12 cellular contexts compared by ENCODE assay signal in genomic region chr13:33722216-33722900, GRCh38.
DNase-seq lines count a peak whose midpoint lies in the region; ATAC-seq lines count a peak whose summit lies in the region.
"Had no signal": no experiment of that assay in that cellular context is flagged by ENCODE, and none has a peak within 500 bp of the region (broad histone marks: within the 10 kb centered on the region; RNA-seq: fewer than 3 reads in every experiment).

No MANE protein-coding gene starts in this region.

- H3K9me3 ChIP-seq in CD4-positive, CD25-positive, alpha-beta regulatory T cell (ENCODE audit: control insufficient read depth in 2 of 2, low read length in 2 of 2) = no peaks in the 10 kb centered on the region
- no peaks in the 10 kb centered on the region for H3K9me3 ChIP-seq in muscle layer of colon (ENCODE audit: low read length)

- intact Hi-C loops in activated T-helper 1 cell treated with anti-CD3 and anti-CD28 coated beads, Interleukin-12 subunit alpha, Interleukin-12 subunit beta, Interleukin-2, Interleukin-4 antibody, amounts not matched to agents 30 ng/mL and 10 ng/mL and 1 ng/mL, durations not matched to agents 14 hours and 24 hours and 36 hours (cut with micrococcal nuclease) = loop anchor here (5.0 to 10.0 kb wide), 5 partner anchors 535 to 1440 kb away; no protein-coding TSS in a partner anchor

- H3K9me3 Mint-ChIP-seq in CD4-positive, CD25-positive, alpha-beta regulatory T cell = peaks cover 0 to 2% (median 0%) of the 10 kb centered on the region in 7 donors
- peaks cover 4% of the 10 kb centered on the region for H3K9me3 Mint-ChIP-seq in activated T-helper 1 cell treated with anti-CD3 and anti-CD28 coated beads, Interleukin-12 subunit alpha, Interleukin-12 subunit beta, Interleukin-2, Interleukin-4 antibody, amounts not matched to agents 30 ng/mL and 10 ng/mL and 1 ng/mL, durations not matched to agents 14 hours and 24 hours and 36 hours
- no peaks in the 10 kb centered on the region for H3K9me3 Mint-ChIP-seq in immature natural killer cell

- H3K4me3 ChIP-seq in CD4-positive, CD25-positive, alpha-beta regulatory T cell (ENCODE audit: low read depth, low read length) = peak overlapping the region; percentile 60
- no peak overlapping the region for H3K4me3 ChIP-seq in muscle layer of colon (ENCODE audit: low read depth in 1 of 2, low read length in 2 of 2)

- DNase-seq in CD4-positive, CD25-positive, alpha-beta regulatory T cell = peak in 2 of 3 donors; percentile 3 to 42
- DNase-seq in activated T-helper 1 cell treated with anti-CD3 and anti-CD28 coated beads, Interleukin-12 subunit alpha, Interleukin-12 subunit beta, Interleukin-2, Interleukin-4 antibody, amounts not matched to agents 30 ng/mL and 10 ng/mL and 1 ng/mL, durations not matched to agents 14 hours and 24 hours and 36 hours (ENCODE audit: low spot score) = no peak
- DNase-seq in immature natural killer cell (no peak), NCI-H82 (lab: John Stamatoyannopoulos, UW) (no peak), HuH-7.5 (ENCODE audit: low spot score) (no peak)
- DNase-seq: activated CD8-positive, alpha-beta memory T cell treated with anti-CD3 and anti-CD28 coated beads, Interleukin-2, amount 50 U/mL, for 4 hours; NCI-H2171; stimulated activated CD4-positive, alpha-beta T cell treated with anti-CD3 and anti-CD28 coated beads, Interleukin-4, amount 100 ng/mL, for 1 hour had no signal

- H3K36me3 Mint-ChIP-seq in CD4-positive, CD25-positive, alpha-beta regulatory T cell = no peaks in the 10 kb centered on the region
- H3K36me3 Mint-ChIP-seq in activated T-helper 1 cell treated with anti-CD3 and anti-CD28 coated beads, Interleukin-12 subunit alpha, Interleukin-12 subunit beta, Interleukin-2, Interleukin-4 antibody, amounts not matched to agents 30 ng/mL and 10 ng/mL and 1 ng/mL, durations not matched to agents 14 hours and 24 hours and 36 hours (ENCODE audit: low read depth) = no peaks in the 10 kb centered on the region
- no peaks in the 10 kb centered on the region for H3K36me3 Mint-ChIP-seq in immature natural killer cell

- H3K27me3 ChIP-seq in CD4-positive, CD25-positive, alpha-beta regulatory T cell (ENCODE audit: control insufficient read depth, insufficient read depth, low read length) = no peaks in the 10 kb centered on the region
- H3K27me3 ChIP-seq in muscle layer of colon (ENCODE audit: control insufficient read depth in 1 of 2, insufficient read depth in 2 of 2, low read length in 2 of 2) = no peaks in the 10 kb centered on the region

- H3K36me3 ChIP-seq in CD4-positive, CD25-positive, alpha-beta regulatory T cell (ENCODE audit: control insufficient read depth, insufficient read depth, low read length) = no peaks in the 10 kb centered on the region
- H3K36me3 ChIP-seq in muscle layer of colon (ENCODE audit: insufficient read depth, low read length) = no peaks in the 10 kb centered on the region

- no peak overlapping the region for H3K9ac ChIP-seq in muscle layer of colon (ENCODE audit: low read length)

- peak overlapping the region; percentile 42 for H3K27ac ChIP-seq in CD4-positive, CD25-positive, alpha-beta regulatory T cell (ENCODE audit: insufficient read depth, low read length, poor library complexity, severe bottlenecking)
- peak overlapping the region; percentile 40 for H3K27ac ChIP-seq in muscle layer of colon (ENCODE audit: low read depth, low read length)

- peaks cover 15 to 26% (median 21%) of the 10 kb centered on the region in 4 donors for H3K4me1 Mint-ChIP-seq in CD4-positive, CD25-positive, alpha-beta regulatory T cell
- H3K4me1 Mint-ChIP-seq in activated T-helper 1 cell treated with anti-CD3 and anti-CD28 coated beads, Interleukin-12 subunit alpha, Interleukin-12 subunit beta, Interleukin-2, Interleukin-4 antibody, amounts not matched to agents 30 ng/mL and 10 ng/mL and 1 ng/mL, durations not matched to agents 14 hours and 24 hours and 36 hours (ENCODE audit: low read depth) = peaks cover 37% of the 10 kb centered on the region
- peaks cover 13 to 20% of the 10 kb centered on the region in 2 donors for H3K4me1 Mint-ChIP-seq in immature natural killer cell

- peak overlapping the region; percentile 4 to 37 (median 22) for H3K4me3 Mint-ChIP-seq in CD4-positive, CD25-positive, alpha-beta regulatory T cell
- peak overlapping the region; percentile 37 for H3K4me3 Mint-ChIP-seq in activated T-helper 1 cell treated with anti-CD3 and anti-CD28 coated beads, Interleukin-12 subunit alpha, Interleukin-12 subunit beta, Interleukin-2, Interleukin-4 antibody, amounts not matched to agents 30 ng/mL and 10 ng/mL and 1 ng/mL, durations not matched to agents 14 hours and 24 hours and 36 hours
- peak overlapping the region in 2 of 5 donors; percentile 28 to 68 for H3K4me3 Mint-ChIP-seq in immature natural killer cell

- H3K27me3 Mint-ChIP-seq in CD4-positive, CD25-positive, alpha-beta regulatory T cell = no peaks in the 10 kb centered on the region
- H3K27me3 Mint-ChIP-seq in activated T-helper 1 cell treated with anti-CD3 and anti-CD28 coated beads, Interleukin-12 subunit alpha, Interleukin-12 subunit beta, Interleukin-2, Interleukin-4 antibody, amounts not matched to agents 30 ng/mL and 10 ng/mL and 1 ng/mL, durations not matched to agents 14 hours and 24 hours and 36 hours (ENCODE audit: insufficient read depth) = no peaks in the 10 kb centered on the region
- peaks cover 0 to 2% (median 2%) of the 10 kb centered on the region in 3 donors for H3K27me3 Mint-ChIP-seq in immature natural killer cell (ENCODE audit: low read depth in 3 of 3)

- H3K27ac Mint-ChIP-seq in CD4-positive, CD25-positive, alpha-beta regulatory T cell = peak overlapping the region; percentile 74 to 92 (median 80)
- peak overlapping the region; percentile 84 for H3K27ac Mint-ChIP-seq in activated T-helper 1 cell treated with anti-CD3 and anti-CD28 coated beads, Interleukin-12 subunit alpha, Interleukin-12 subunit beta, Interleukin-2, Interleukin-4 antibody, amounts not matched to agents 30 ng/mL and 10 ng/mL and 1 ng/mL, durations not matched to agents 14 hours and 24 hours and 36 hours
- H3K27ac Mint-ChIP-seq in immature natural killer cell = peak overlapping the region in 3 of 6 donors; percentile 30 to 51 (median 50)

- ATAC-seq in CD4-positive, CD25-positive, alpha-beta regulatory T cell (ENCODE audit: low read depth in 2 of 2) = no peak
- ATAC-seq in HG02588 (IDR thresholded peaks at IDR 0.05; ENCODE audit: unreplicated experiment) = peak; percentile 40
- ATAC-seq in GM21367 (IDR thresholded peaks at IDR 0.05; ENCODE audit: unreplicated experiment) = no peak
- ATAC-seq: HCT116 had no signal

- peaks cover 11% of the 10 kb centered on the region for H3K4me1 ChIP-seq in CD4-positive, CD25-positive, alpha-beta regulatory T cell (ENCODE audit: control insufficient read depth, insufficient read depth, low read length, poor library complexity, severe bottlenecking)
- H3K4me1 ChIP-seq in muscle layer of colon (ENCODE audit: insufficient read depth, low read length) = peaks cover 30% of the 10 kb centered on the region

Comparison
In these comparisons a context has a peak if more than half of its experiments do, and no peak if none do; other contexts are left out.
1. DNase-seq: peak in CD4-positive, CD25-positive, alpha-beta regulatory T cell (2 of 3); none in activated T-helper 1 cell treated with anti-CD3 and anti-CD28 coated beads, Interleukin-12 subunit alpha, Interleukin-12 subunit beta, Interleukin-2, Interleukin-4 antibody, amounts not matched to agents 30 ng/mL and 10 ng/mL and 1 ng/mL, durations not matched to agents 14 hours and 24 hours and 36 hours (single experiment), immature natural killer cell (0 of 3), NCI-H82 (single experiment) and HuH-7.5 (single experiment).